1 cellular context compared by ENCODE assay signal in the genomic region with DNA sequence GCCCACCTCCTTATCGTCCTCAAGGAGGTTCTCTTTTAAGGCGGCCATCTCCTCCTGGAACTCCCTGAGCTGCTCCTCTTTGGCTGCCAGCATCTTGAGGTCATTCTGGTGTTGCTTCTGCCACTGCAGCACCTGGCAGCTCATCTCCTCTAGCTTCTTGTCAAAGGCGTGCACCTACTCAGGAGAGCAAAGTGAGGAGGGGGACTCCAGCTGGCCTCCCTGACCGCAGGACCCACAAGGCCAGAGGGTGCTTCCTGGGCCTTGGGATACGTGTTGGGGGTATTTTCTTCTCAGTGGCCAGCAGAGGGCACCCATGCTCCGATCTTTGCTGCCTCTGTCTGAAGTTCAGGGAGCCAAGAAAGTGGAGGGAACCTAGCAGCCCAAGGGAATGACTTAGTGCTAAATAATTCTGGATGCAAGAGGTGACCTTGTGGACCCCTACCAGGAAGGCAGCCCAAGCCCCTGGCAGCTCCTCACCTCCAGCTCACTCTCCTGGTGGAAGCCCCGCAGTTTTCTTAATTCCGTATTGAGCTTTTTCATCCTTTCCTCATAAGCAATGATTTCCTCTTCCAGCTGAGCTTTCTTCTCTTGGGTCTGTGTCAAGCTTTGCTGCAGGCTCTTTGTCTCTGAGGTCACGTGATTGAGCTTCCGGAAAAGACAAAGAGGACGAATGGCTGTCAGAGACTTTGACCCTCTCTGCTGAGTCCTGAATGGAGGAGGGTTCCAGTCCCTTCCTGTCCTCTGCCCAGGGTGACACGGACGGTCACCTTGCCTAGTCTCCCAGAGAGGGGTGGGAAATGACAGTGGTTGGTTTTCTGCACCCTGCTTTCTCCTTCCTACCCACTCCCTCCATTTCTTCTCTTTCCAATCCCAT.
TF ChIP-seq lines count a peak whose summit lies in the region.

No MANE protein-coding gene starts in this region.

TF ChIP-seq in HepG2, 621 proteins besides CTCF, POLR2A, EP300 and RAD21 (continued from another document and continues in another):
- TF ChIP-seq, protein P1, sequence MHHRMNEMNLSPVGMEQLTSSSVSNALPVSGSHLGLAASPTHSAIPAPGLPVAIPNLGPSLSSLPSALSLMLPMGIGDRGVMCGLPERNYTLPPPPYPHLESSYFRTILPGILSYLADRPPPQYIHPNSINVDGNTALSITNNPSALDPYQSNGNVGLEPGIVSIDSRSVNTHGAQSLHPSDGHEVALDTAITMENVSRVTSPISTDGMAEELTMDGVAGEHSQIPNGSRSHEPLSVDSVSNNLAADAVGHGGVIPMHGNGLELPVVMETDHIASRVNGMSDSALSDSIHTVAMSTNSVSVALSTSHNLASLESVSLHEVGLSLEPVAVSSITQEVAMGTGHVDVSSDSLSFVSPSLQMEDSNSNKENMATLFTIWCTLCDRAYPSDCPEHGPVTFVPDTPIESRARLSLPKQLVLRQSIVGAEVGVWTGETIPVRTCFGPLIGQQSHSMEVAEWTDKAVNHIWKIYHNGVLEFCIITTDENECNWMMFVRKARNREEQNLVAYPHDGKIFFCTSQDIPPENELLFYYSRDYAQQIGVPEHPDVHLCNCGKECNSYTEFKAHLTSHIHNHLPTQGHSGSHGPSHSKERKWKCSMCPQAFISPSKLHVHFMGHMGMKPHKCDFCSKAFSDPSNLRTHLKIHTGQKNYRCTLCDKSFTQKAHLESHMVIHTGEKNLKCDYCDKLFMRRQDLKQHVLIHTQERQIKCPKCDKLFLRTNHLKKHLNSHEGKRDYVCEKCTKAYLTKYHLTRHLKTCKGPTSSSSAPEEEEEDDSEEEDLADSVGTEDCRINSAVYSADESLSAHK (CRISPR knock-in tag; IDR thresholded peaks at IDR 0.05; ENCODE audit: borderline replicate concordance) = no peak
- TF ChIP-seq, protein P2, sequence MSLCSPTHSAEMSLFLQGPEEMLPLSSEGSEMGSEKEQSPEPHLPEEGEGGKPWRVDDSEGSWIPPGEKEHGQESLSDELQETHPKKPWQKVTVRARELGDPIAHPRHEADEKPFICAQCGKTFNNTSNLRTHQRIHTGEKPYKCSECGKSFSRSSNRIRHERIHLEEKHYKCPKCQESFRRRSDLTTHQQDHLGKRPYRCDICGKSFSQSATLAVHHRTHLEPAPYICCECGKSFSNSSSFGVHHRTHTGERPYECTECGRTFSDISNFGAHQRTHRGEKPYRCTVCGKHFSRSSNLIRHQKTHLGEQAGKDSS (CRISPR knock-in tag; IDR thresholded peaks at IDR 0.05; ENCODE audit: borderline replicate concordance, low read depth) = peak; percentile 34; the same call in 1 of the 2 replicates
- TF ChIP-seq ZNF274 (CRISPR knock-in tag; IDR thresholded peaks at IDR 0.05) (0 out of 2 replicates have a peak, but pooled peaks have one; percentile 23), BRD4 (CRISPR knock-in tag; IDR thresholded peaks at IDR 0.05) (peak; percentile 46; the same call in 1 of the 2 replicates), ZNF761 (CRISPR knock-in tag; conservative IDR thresholded peaks at IDR 0.05) (no peak), HMG20A (CRISPR knock-in tag; IDR thresholded peaks at IDR 0.05; ENCODE audit: borderline replicate concordance) (no peak), ZNF607 (CRISPR knock-in tag; IDR thresholded peaks at IDR 0.05; ENCODE audit: borderline replicate concordance) (peak; percentile 80; the same call in 1 of the 2 replicates), HDAC2 (CRISPR knock-in tag; IDR thresholded peaks at IDR 0.05) (no peak), HOXA3 (CRISPR knock-in tag; IDR thresholded peaks at IDR 0.05) (no peak), SYNCRIP (IDR thresholded peaks at IDR 0.05; ENCODE audit: insufficient read depth, low read depth, low read length) (no peak), SPEN (CRISPR knock-in tag; IDR thresholded peaks at IDR 0.05; ENCODE audit: low read depth) (peak; percentile 55; the same call in 1 of the 2 replicates), ZSCAN20 (CRISPR knock-in tag; IDR thresholded peaks at IDR 0.05; ENCODE audit: borderline replicate concordance) (no peak)
- TF ChIP-seq, protein P3, sequence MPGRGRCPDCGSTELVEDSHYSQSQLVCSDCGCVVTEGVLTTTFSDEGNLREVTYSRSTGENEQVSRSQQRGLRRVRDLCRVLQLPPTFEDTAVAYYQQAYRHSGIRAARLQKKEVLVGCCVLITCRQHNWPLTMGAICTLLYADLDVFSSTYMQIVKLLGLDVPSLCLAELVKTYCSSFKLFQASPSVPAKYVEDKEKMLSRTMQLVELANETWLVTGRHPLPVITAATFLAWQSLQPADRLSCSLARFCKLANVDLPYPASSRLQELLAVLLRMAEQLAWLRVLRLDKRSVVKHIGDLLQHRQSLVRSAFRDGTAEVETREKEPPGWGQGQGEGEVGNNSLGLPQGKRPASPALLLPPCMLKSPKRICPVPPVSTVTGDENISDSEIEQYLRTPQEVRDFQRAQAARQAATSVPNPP (CRISPR knock-in tag; IDR thresholded peaks at IDR 0.05) = peak; percentile 58; the same call in 1 of the 2 replicates
- TF ChIP-seq, protein P4, sequence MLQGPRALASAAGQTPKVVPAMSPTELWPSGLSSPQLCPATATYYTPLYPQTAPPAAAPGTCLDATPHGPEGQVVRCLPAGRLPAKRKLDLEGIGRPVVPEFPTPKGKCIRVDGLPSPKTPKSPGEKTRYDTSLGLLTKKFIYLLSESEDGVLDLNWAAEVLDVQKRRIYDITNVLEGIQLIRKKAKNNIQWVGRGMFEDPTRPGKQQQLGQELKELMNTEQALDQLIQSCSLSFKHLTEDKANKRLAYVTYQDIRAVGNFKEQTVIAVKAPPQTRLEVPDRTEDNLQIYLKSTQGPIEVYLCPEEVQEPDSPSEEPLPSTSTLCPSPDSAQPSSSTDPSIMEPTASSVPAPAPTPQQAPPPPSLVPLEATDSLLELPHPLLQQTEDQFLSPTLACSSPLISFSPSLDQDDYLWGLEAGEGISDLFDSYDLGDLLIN (CRISPR knock-in tag; IDR thresholded peaks at IDR 0.05; ENCODE audit: borderline replicate concordance) = no peak; the same call in 1 of the 2 replicates
- TF ChIP-seq, protein P5, sequence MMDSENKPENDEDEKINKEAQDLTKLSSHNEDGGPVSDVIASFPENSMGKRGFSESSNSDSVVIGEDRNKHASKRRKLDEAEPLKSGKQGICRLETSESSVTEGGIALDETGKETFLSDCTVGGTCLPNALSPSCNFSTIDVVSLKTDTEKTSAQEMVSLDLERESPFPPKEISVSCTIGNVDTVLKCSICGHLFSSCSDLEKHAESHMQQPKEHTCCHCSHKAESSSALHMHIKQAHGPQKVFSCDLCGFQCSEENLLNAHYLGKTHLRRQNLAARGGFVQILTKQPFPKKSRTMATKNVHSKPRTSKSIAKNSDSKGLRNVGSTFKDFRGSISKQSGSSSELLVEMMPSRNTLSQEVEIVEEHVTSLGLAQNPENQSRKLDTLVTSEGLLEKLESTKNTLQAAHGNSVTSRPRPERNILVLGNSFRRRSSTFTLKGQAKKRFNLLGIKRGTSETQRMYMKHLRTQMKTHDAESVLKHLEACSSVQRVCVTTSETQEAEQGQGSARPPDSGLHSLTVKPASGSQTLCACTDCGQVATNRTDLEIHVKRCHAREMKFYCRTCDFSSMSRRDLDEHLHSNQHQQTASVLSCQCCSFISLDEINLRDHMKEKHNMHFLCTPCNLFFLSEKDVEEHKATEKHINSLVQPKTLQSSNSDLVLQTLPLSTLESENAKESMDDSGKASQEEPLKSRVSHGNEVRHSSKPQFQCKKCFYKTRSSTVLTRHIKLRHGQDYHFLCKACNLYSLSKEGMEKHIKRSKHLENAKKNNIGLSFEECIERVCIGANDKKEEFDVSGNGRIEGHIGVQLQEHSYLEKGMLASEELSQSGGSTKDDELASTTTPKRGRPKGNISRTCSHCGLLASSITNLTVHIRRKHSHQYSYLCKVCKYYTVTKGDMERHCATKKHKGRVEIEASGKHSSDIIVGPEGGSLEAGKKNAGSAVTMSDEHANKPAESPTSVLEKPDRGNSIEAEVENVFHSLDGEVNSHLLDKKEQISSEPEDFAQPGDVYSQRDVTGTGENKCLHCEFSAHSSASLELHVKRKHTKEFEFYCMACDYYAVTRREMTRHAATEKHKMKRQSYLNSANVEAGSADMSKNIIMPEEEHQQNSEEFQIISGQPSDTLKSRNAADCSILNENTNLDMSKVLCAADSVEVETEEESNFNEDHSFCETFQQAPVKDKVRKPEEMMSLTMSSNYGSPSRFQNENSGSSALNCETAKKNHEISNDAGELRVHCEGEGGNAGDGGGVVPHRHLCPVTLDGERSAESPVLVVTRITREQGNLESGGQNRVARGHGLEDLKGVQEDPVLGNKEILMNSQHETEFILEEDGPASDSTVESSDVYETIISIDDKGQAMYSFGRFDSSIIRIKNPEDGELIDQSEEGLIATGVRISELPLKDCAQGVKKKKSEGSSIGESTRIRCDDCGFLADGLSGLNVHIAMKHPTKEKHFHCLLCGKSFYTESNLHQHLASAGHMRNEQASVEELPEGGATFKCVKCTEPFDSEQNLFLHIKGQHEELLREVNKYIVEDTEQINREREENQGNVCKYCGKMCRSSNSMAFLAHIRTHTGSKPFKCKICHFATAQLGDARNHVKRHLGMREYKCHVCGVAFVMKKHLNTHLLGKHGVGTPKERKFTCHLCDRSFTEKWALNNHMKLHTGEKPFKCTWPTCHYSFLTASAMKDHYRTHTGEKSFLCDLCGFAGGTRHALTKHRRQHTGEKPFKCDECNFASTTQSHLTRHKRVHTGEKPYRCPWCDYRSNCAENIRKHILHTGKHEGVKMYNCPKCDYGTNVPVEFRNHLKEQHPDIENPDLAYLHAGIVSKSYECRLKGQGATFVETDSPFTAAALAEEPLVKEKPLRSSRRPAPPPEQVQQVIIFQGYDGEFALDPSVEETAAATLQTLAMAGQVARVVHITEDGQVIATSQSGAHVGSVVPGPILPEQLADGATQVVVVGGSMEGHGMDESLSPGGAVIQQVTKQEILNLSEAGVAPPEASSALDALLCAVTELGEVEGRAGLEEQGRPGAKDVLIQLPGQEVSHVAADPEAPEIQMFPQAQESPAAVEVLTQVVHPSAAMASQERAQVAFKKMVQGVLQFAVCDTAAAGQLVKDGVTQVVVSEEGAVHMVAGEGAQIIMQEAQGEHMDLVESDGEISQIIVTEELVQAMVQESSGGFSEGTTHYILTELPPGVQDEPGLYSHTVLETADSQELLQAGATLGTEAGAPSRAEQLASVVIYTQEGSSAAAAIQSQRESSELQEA (CRISPR knock-in tag; IDR thresholded peaks at IDR 0.05; ENCODE audit: not compliant biosample characterization) = peak; percentile 35
- TF ChIP-seq, protein P6, sequence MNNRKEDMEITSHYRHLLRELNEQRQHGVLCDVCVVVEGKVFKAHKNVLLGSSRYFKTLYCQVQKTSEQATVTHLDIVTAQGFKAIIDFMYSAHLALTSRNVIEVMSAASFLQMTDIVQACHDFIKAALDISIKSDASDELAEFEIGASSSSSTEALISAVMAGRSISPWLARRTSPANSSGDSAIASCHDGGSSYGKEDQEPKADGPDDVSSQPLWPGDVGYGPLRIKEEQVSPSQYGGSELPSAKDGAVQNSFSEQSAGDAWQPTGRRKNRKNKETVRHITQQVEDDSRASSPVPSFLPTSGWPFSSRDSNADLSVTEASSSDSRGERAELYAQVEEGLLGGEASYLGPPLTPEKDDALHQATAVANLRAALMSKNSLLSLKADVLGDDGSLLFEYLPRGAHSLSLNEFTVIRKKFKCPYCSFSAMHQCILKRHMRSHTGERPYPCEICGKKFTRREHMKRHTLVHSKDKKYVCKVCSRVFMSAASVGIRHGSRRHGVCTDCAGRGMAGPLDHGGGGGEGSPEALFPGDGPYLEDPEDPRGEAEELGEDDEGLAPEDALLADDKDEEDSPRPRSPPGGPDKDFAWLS (CRISPR knock-in tag; IDR thresholded peaks at IDR 0.05; ENCODE audit: borderline replicate concordance) = no peak
- TF ChIP-seq, protein P7, sequence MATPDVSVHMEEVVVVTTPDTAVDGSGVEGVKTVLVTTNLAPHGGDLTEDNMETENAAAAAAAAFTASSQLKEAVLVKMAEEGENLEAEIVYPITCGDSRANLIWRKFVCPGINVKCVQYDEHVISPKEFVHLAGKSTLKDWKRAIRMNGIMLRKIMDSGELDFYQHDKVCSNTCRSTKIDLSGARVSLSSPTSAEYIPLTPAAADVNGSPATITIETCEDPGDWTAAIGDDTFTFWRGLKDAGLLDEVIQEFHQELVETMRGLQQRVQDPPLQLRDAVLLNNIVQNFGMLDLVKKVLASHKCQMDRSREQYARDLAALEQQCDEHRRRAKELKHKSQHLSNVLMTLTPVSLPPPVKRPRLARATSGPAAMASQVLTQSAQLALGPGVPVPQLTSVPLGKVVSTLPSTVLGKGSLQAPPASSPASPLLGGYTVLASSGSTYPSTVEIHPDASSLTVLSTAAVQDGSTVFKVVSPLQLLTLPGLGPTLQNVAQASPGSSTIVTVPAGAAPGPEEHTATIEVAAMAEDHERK (CRISPR knock-in tag; IDR thresholded peaks at IDR 0.05; ENCODE audit: low read depth) = no peak
- TF ChIP-seq, protein P8, sequence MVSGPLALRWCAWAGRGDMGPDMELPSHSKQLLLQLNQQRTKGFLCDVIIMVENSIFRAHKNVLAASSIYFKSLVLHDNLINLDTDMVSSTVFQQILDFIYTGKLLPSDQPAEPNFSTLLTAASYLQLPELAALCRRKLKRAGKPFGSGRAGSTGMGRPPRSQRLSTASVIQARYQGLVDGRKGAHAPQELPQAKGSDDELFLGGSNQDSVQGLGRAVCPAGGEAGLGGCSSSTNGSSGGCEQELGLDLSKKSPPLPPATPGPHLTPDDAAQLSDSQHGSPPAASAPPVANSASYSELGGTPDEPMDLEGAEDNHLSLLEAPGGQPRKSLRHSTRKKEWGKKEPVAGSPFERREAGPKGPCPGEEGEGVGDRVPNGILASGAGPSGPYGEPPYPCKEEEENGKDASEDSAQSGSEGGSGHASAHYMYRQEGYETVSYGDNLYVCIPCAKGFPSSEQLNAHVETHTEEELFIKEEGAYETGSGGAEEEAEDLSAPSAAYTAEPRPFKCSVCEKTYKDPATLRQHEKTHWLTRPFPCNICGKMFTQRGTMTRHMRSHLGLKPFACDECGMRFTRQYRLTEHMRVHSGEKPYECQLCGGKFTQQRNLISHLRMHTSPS (CRISPR knock-in tag; IDR thresholded peaks at IDR 0.05; ENCODE audit: low read depth) = 0 out of 2 replicates have a peak, but pooled peaks have one; percentile 19
